In the genomic region with DNA sequence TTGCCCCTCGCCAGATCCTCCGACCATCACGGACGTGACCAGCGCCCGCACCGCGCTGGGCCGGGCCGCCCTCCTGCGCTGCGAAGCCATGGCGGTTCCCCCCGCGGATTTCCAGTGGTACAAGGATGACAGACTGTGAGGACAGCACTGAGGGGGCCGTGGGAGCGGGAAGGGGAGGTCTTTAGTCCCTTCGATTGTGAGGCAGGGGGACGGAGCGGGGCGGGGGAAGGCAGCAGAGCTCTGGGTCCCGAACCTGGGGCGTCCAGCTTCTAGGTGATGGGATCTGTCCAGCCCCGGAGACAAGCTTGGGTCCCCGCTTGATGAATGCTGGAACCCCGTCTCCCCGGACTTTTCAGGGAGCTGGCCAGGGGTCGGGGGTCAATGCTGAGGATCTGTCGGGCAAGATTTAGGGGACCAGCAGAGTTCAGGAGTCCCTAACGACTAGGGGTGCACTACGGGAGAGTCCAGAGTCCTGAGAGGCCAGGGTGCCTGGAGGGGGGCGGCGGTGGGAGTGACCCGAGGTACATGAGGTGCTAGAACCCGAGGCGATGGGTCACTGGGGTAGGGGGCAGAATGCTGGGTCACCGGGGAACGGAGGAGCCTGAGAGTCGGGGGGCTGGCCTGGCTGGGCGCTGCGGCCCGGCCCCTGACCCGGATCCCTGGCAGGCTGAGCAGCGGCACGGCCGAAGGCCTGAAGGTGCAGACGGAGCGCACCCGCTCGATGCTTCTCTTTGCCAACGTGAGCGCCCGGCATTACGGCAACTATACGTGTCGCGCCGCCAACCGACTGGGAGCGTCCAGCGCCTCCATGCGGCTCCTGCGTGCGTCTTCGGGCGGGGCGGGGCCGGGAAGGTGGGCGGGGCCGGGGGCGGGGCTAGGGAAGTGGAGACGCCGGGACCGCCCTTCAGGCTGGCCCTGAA, we compare ENCODE assay signal across 1 cellular context.
TF ChIP-seq lines count a peak whose summit lies in the region.

No MANE protein-coding gene starts in this region.

TF ChIP-seq in H1, 55 proteins besides CTCF, POLR2A, EP300 and RAD21:
- TF ChIP-seq TBP (IDR thresholded peaks at IDR 0.05; ENCODE audit: low read depth, low read length) (no peak; the same call in 1 of the 2 replicates), TCF12 (IDR thresholded peaks at IDR 0.05; ENCODE audit: low read depth, low read length) (no peak), CREB1 (IDR thresholded peaks at IDR 0.05) (peak; percentile 64), ASH2L (IDR thresholded peaks at IDR 0.05; ENCODE audit: low read length) (no peak), KDM4A (IDR thresholded peaks at IDR 0.05; ENCODE audit: low read depth, low read length, severe bottlenecking) (peak; percentile 76), TAF1 (IDR thresholded peaks at IDR 0.05; ENCODE audit: low read depth, low read length) (peak; percentile 69), EZH2 (IDR thresholded peaks at IDR 0.05; ENCODE audit: low read depth, low read length, severe bottlenecking) (peak; percentile 38), CBX5 (IDR thresholded peaks at IDR 0.05; ENCODE audit: low read depth, low read length) (no peak), NRF1 (IDR thresholded peaks at IDR 0.05; ENCODE audit: low read depth, low read length) (no peak), PHF8 (conservative IDR thresholded peaks at IDR 0.05; ENCODE audit: low read depth, low read length) (no peak; the same call in 1 of the 2 replicates), FOSL1 (IDR thresholded peaks at IDR 0.05; ENCODE audit: insufficient read depth, low read depth, low read length) (no peak), GABPA (IDR thresholded peaks at IDR 0.05; ENCODE audit: borderline replicate concordance, insufficient read depth, low read length) (no peak), POLR2AphosphoS5 (IDR thresholded peaks at IDR 0.05; ENCODE audit: low read depth, low read length) (peak; percentile 69), YY1 (IDR thresholded peaks at IDR 0.05; ENCODE audit: low read depth, low read length) (0 out of 2 replicates have a peak, but pooled peaks have one; percentile 58), HDAC2 (IDR thresholded peaks at IDR 0.05; ENCODE audit: borderline replicate concordance in 1 of 2, low read depth in 2 of 2, low read length in 2 of 2) (no peak), HDAC6 (IDR thresholded peaks at IDR 0.05; ENCODE audit: low read depth, low read length) (no peak), SAP30 (IDR thresholded peaks at IDR 0.05; ENCODE audit: insufficient read depth, insufficient replicate concordance, low read length) (no peak)
- TF ChIP-seq, protein P1, sequence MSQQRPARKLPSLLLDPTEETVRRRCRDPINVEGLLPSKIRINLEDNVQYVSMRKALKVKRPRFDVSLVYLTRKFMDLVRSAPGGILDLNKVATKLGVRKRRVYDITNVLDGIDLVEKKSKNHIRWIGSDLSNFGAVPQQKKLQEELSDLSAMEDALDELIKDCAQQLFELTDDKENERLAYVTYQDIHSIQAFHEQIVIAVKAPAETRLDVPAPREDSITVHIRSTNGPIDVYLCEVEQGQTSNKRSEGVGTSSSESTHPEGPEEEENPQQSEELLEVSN (IDR thresholded peaks at IDR 0.05) = 0 out of 2 replicates have a peak, but pooled peaks have one; percentile 28
- TF ChIP-seq, protein P2, sequence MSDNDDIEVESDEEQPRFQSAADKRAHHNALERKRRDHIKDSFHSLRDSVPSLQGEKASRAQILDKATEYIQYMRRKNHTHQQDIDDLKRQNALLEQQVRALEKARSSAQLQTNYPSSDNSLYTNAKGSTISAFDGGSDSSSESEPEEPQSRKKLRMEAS (IDR thresholded peaks at IDR 0.05) = peak; percentile 70
- TF ChIP-seq, protein P3, sequence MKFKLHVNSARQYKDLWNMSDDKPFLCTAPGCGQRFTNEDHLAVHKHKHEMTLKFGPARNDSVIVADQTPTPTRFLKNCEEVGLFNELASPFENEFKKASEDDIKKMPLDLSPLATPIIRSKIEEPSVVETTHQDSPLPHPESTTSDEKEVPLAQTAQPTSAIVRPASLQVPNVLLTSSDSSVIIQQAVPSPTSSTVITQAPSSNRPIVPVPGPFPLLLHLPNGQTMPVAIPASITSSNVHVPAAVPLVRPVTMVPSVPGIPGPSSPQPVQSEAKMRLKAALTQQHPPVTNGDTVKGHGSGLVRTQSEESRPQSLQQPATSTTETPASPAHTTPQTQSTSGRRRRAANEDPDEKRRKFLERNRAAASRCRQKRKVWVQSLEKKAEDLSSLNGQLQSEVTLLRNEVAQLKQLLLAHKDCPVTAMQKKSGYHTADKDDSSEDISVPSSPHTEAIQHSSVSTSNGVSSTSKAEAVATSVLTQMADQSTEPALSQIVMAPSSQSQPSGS (IDR thresholded peaks at IDR 0.05; ENCODE audit: low read length) = no peak
